Comparison of ENCODE assay signal across 37 cellular contexts in the genomic region with DNA sequence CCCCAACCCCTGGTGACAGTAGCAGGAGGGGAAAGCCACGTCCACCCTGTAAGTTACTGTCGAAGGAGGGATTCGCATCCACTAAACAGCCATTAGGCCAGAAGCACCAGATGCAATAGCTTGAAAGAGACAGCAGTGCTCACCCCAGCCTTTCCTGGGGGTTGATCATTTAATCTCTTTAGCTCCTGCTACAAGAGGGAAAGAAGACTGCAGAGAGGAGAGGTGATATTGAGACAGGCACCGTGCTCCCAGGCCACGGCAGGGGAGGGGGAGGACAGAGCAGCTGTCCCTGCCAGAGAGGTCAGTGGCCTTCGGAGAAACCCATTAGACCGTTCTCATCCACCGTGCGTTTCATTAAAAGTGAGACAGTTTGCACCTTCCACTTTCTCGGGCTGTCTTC.
"Had no signal": no experiment of that assay in that cellular context is flagged by ENCODE, and none has a peak within 500 bp of the region (broad histone marks: within the 10 kb centered on the region; RNA-seq: fewer than 3 reads in every experiment).

No MANE protein-coding gene starts in this region.

- H3K36me3 Mint-ChIP-seq: activated CD4-positive, alpha-beta memory T cell treated with anti-CD3 and anti-CD28 coated beads for 36 hours; activated naive CD8-positive, alpha-beta T cell treated with anti-CD3 and anti-CD28 coated beads for 36 hours; IgD-negative memory B cell; T-cell had no signal

- ATAC-seq: activated T-cell treated with anti-CD3 and anti-CD28 coated beads, Interleukin-2, amount 50 U/mL, for 72 hours; activated T-helper 17 cell treated with anti-CD3 and anti-CD28 coated beads, Interleukin-2, amount 50 U/mL, for 72 hours; Right ventricle myocardium inferior; SK-N-SH treated with all-trans-retinoic acid at 6 μM for 48 hours; T-cell; T-helper 17 cell had no signal

- DNase-seq: activated B cell treated with CpG ODN at 0.5 μM for 24 hours; activated CD4-positive, alpha-beta memory T cell treated with anti-CD3 and anti-CD28 coated beads for 36 hours; activated CD4-positive, alpha-beta T cell treated with anti-CD3 and anti-CD28 coated beads for 4 hours; activated CD4-positive, alpha-beta T cell treated with anti-CD3 and anti-CD28 coated beads, Interleukin-2, amount 50 U/mL, for 1 hour; activated CD4-positive, CD25-positive, alpha-beta regulatory T cell treated with anti-CD3 and anti-CD28 coated beads, Interleukin-2, amount 50 U/mL, for 72 hours; activated CD8-positive, alpha-beta memory T cell treated with anti-CD3 and anti-CD28 coated beads, Interleukin-2, amount 50 U/mL, for 4 hours; activated effector memory CD4-positive, alpha-beta T cell treated with anti-CD3 and anti-CD28 coated beads, Interleukin-2, amount 50 U/mL, for 16 hours; activated naive CD4-positive, alpha-beta T cell; activated naive CD4-positive, alpha-beta T cell treated with anti-CD3 and anti-CD28 coated beads, Interleukin-2, amount 50 U/mL, for 16 hours; activated naive CD8-positive, alpha-beta T cell treated with anti-CD3 and anti-CD28 coated beads for 36 hours; activated T-cell treated with anti-CD3 and anti-CD28 coated beads for 4 hours; activated T-cell treated with anti-CD3 and anti-CD28 coated beads, Interleukin-2, amount 50 U/mL, for 72 hours; amniotic stem cell; aorta; Kasumi-1; KG1; MG63; NCI-H1048; NCI-H1105 treated with DMSO at 0.1 percent for 48 hours; NCI-H1436; NCI-H1694; NCI-H1930; NCI-H2081 treated with DMSO at 0.1 percent for 48 hours; NCI-H226; NCI-H446 treated with DMSO at 0.1 percent for 48 hours; NCI-H69; NK-92 treated with Interleukin-12 subunit alpha and Interleukin-12 subunit beta, amount 100 ng/mL, for 24 hours; PC-9; SIG-M5; T-cell; T-helper 17 cell; T-helper 9 cell had no signal

- H3K4me3 Mint-ChIP-seq: activated B cell treated with CpG ODN at 0.5 μM for 24 hours; activated CD4-positive, alpha-beta memory T cell treated with anti-CD3 and anti-CD28 coated beads for 36 hours; activated naive CD8-positive, alpha-beta T cell treated with anti-CD3 and anti-CD28 coated beads for 36 hours; activated T-cell treated with anti-CD3 and anti-CD28 coated beads, Interleukin-2, amount 50 U/mL, for 72 hours; activated T-helper 17 cell treated with anti-CD3 and anti-CD28 coated beads, Interleukin-2, amount 50 U/mL, for 72 hours; central memory CD8-positive, alpha-beta T cell; T-cell; T-helper 17 cell had no signal

- H3K9me3 Mint-ChIP-seq: activated B cell treated with CpG ODN at 0.5 μM for 24 hours; activated CD4-positive, alpha-beta memory T cell treated with anti-CD3 and anti-CD28 coated beads for 36 hours; activated naive CD8-positive, alpha-beta T cell treated with anti-CD3 and anti-CD28 coated beads for 36 hours; activated T-cell treated with anti-CD3 and anti-CD28 coated beads, Interleukin-2, amount 50 U/mL, for 72 hours; activated T-helper 17 cell treated with anti-CD3 and anti-CD28 coated beads, Interleukin-2, amount 50 U/mL, for 72 hours; central memory CD8-positive, alpha-beta T cell; IgD-negative memory B cell; T-cell had no signal

- H3K27me3 Mint-ChIP-seq: activated CD4-positive, alpha-beta memory T cell treated with anti-CD3 and anti-CD28 coated beads for 36 hours; activated naive CD8-positive, alpha-beta T cell treated with anti-CD3 and anti-CD28 coated beads for 36 hours; activated T-helper 17 cell treated with anti-CD3 and anti-CD28 coated beads, Interleukin-2, amount 50 U/mL, for 72 hours; central memory CD8-positive, alpha-beta T cell had no signal

- H3K4me1 Mint-ChIP-seq: activated B cell treated with CpG ODN at 0.5 μM for 24 hours; activated naive CD8-positive, alpha-beta T cell treated with anti-CD3 and anti-CD28 coated beads for 36 hours; activated T-helper 17 cell treated with anti-CD3 and anti-CD28 coated beads, Interleukin-2, amount 50 U/mL, for 72 hours; central memory CD8-positive, alpha-beta T cell; T-cell; T-helper 17 cell had no signal

- H3K27ac Mint-ChIP-seq: activated B cell treated with CpG ODN at 0.5 μM for 24 hours; activated CD4-positive, alpha-beta memory T cell treated with anti-CD3 and anti-CD28 coated beads for 36 hours; activated naive CD8-positive, alpha-beta T cell treated with anti-CD3 and anti-CD28 coated beads for 36 hours; activated T-cell treated with anti-CD3 and anti-CD28 coated beads, Interleukin-2, amount 50 U/mL, for 72 hours; activated T-helper 17 cell treated with anti-CD3 and anti-CD28 coated beads, Interleukin-2, amount 50 U/mL, for 72 hours; IgD-negative memory B cell; T-cell; T-helper 17 cell had no signal
